15 cellular contexts compared by ENCODE assay signal in the genomic region with DNA sequence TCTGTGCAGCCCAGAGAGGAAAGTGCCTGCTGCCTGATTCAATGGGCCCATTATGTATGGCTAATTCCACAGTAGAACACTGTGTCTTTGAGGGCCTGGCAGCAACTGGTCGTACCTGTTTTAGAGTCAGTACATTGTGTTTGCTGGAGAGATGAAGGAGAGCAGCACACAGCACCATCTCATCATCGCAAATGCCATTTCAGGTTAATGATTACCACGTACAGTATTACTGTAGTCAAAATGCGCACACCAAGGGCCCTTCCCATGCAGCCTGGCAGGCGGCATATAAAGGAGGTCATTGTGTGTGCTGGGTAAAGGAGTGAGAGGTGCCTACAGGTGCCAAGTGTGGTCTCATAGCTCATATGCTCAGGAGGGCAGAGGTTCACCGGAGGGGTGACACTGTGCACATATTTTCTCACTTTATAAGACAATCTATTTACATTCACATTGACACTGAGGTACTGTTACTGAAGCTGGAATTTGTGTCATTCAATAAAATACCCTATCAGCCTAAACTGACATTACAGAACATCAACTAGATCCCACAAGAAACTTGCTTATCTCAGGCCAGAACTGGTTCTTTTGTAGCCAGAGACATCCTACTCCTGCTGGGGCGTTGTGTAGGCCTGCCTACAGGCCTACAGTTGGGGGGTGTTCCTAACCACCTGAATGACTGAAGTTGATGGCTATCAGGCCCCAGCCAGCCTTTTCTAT.
DNase-seq lines count a peak whose midpoint lies in the region; ATAC-seq and TF ChIP-seq lines count a peak whose summit lies in the region.
"Had no signal": no experiment of that assay in that cellular context is flagged by ENCODE, and none has a peak within 500 bp of the region (broad histone marks: within the 10 kb centered on the region; RNA-seq: fewer than 3 reads in every experiment).

No MANE protein-coding gene starts in this region.

- H3K27ac ChIP-seq in prostate gland (peak overlapping the region; percentile 73 to 77), adrenal gland (no peak overlapping the region)
- no peak overlapping the region for H3K27ac ChIP-seq in naive thymus-derived CD4-positive, alpha-beta T cell (ENCODE audit: low read depth, low read length)

- peak overlapping the region; percentile 33 for H3K4me3 Mint-ChIP-seq in Caco-2 (ENCODE audit: unreplicated experiment)
- no peak overlapping the region for H3K4me3 Mint-ChIP-seq in naive thymus-derived CD4-positive, alpha-beta T cell
- H3K4me3 Mint-ChIP-seq: neural crest cell had no signal

- CTCF ChIA-PET in Caco-2 (lab: Charles Lee), result interaction anchor here (1.5 kb wide), 1 partner anchor 239 kb away, joined by 3 read pairs; no protein-coding TSS in a partner anchor
- CTCF ChIA-PET in naive thymus-derived CD4-positive, alpha-beta T cell (lab: Charles Lee), result no interaction called here

- H3K9me3 ChIP-seq in Caco-2 (no peaks in the 10 kb centered on the region), prostate gland (no peaks in the 10 kb centered on the region), adrenal gland (replicated peaks in 1 of 3) (no peaks in the 10 kb centered on the region)
- no peaks in the 10 kb centered on the region for H3K9me3 ChIP-seq in naive thymus-derived CD4-positive, alpha-beta T cell (ENCODE audit: control insufficient read depth in 2 of 3, low read length in 3 of 3)

- no peak for TF ChIP-seq POLR2A in prostate gland (IDR thresholded peaks at IDR 0.05)
- TF ChIP-seq POLR2A in adrenal gland (IDR thresholded peaks at IDR 0.05), result no peak

- H3K4me3 ChIP-seq in Caco-2 (ENCODE audit: low read depth, low read length) (no peak overlapping the region), prostate gland (no peak overlapping the region), adrenal gland (no peak overlapping the region)
- no peak overlapping the region for H3K4me3 ChIP-seq in naive thymus-derived CD4-positive, alpha-beta T cell (ENCODE audit: low read length)

- in situ Hi-C loops in SK-MEL-5 (cut with HindIII; ENCODE audit: low pct_unique_long_range_greater_than_20kb, low sequenced_read_pairs), result no loop called here

- no peaks in the 10 kb centered on the region for H3K27me3 ChIP-seq in Caco-2 (replicated peaks; ENCODE audit: control insufficient read depth, insufficient read depth, low read length)
- H3K27me3 ChIP-seq in prostate gland (replicated peaks; ENCODE audit: insufficient read depth), result no peaks in the 10 kb centered on the region
- no peaks in the 10 kb centered on the region for H3K27me3 ChIP-seq in naive thymus-derived CD4-positive, alpha-beta T cell (ENCODE audit: control insufficient read depth in 2 of 2, insufficient read depth in 2 of 2, low read length in 2 of 2)
- H3K27me3 ChIP-seq in adrenal gland, result no peaks in the 10 kb centered on the region

- peaks cover 15% of the 10 kb centered on the region for H3K4me1 Mint-ChIP-seq in Caco-2 (ENCODE audit: low read depth, unreplicated experiment)
- peaks cover 0 to 3% (median 0%) of the 10 kb centered on the region in 7 donors for H3K4me1 Mint-ChIP-seq in naive thymus-derived CD4-positive, alpha-beta T cell

- POLR2A ChIA-PET in Caco-2 (lab: Charles Lee), result no interaction called here
- POLR2A ChIA-PET in naive thymus-derived CD4-positive, alpha-beta T cell (lab: Charles Lee), result no interaction called here

- H3K4me1 ChIP-seq in Caco-2, result peaks cover 21% of the 10 kb centered on the region
- H3K4me1 ChIP-seq in prostate gland (replicated peaks), result peaks cover 11% of the 10 kb centered on the region
- no peaks in the 10 kb centered on the region for H3K4me1 ChIP-seq in naive thymus-derived CD4-positive, alpha-beta T cell (ENCODE audit: control insufficient read depth in 2 of 2, insufficient read depth in 2 of 2, low read length in 2 of 2)
- no peaks in the 10 kb centered on the region for H3K4me1 ChIP-seq in adrenal gland (replicated peaks in 1 of 2)

- DNase-seq in Caco-2, result peak; percentile 65 to 78
- peak; percentile 94 for DNase-seq in SK-MEL-5 (ENCODE audit: low read depth, low spot score)
- DNase-seq in islet precursor cell, result peak; percentile 89
- DNase-seq in prostate gland (ENCODE audit: low spot score), result peak; percentile 68
- DNase-seq in naive thymus-derived CD4-positive, alpha-beta T cell, result no peak
- no peak for DNase-seq in stimulated activated CD4-positive, alpha-beta T cell treated with anti-CD3 and anti-CD28 coated beads, Interleukin-2, amount 100 ng/mL, for 24 hours
- DNase-seq in adrenal gland, result no peak
- DNase-seq: activated T-cell treated with anti-CD3 and anti-CD28 coated beads for 4 hours, dermis blood vessel endothelial cell, foreskin fibroblast, Kasumi-1, NCI-H187 treated with DMSO at 0.1 percent for 48 hours, trophoblast cell had no signal

- peak overlapping the region; percentile 48 for H3K27ac Mint-ChIP-seq in Caco-2 (ENCODE audit: unreplicated experiment)
- H3K27ac Mint-ChIP-seq in naive thymus-derived CD4-positive, alpha-beta T cell, result no peak overlapping the region

- WGBS in prostate gland, result 46% methylated on average over 7 of the region's 7 CpGs
- WGBS in adrenal gland, 4 donors, result 92 to 96% (median 95%) methylated on average over 7 of the region's 7 CpGs

- ATAC-seq in naive thymus-derived CD4-positive, alpha-beta T cell, result no peak
- ATAC-seq in GM18868 (IDR thresholded peaks at IDR 0.05; ENCODE audit: unreplicated experiment), result no peak

- intact Hi-C loops in Caco-2 (cut with micrococcal nuclease; ENCODE audit: unreplicated experiment), result loop anchor here (1.0 to 5.0 kb wide), 2 partner anchors 66 to 83 kb away; no protein-coding TSS in a partner anchor
- intact Hi-C loops in prostate gland (cut with DNase I), result no loop called here
- intact Hi-C loops in naive thymus-derived CD4-positive, alpha-beta T cell (cut with micrococcal nuclease), result no loop called here
- intact Hi-C loops in adrenal gland (cut with DNase I), result no loop called here

- H3K36me3 Mint-ChIP-seq in Caco-2 (ENCODE audit: insufficient read depth, unreplicated experiment), result no peaks in the 10 kb centered on the region
- H3K36me3 Mint-ChIP-seq in naive thymus-derived CD4-positive, alpha-beta T cell, result no peaks in the 10 kb centered on the region

- H3K27me3 Mint-ChIP-seq in Caco-2 (ENCODE audit: insufficient read depth, unreplicated experiment), result no peaks in the 10 kb centered on the region
- peaks cover 0 to 8% (median 0%) of the 10 kb centered on the region in 5 donors for H3K27me3 Mint-ChIP-seq in naive thymus-derived CD4-positive, alpha-beta T cell

- H3K36me3 ChIP-seq in Caco-2 (ENCODE audit: control insufficient read depth, insufficient read depth, low read length) (no peaks in the 10 kb centered on the region; the same call in 1 of the 2 replicates), prostate gland (no peaks in the 10 kb centered on the region), adrenal gland (replicated peaks in 1 of 2) (no peaks in the 10 kb centered on the region)
- no peaks in the 10 kb centered on the region for H3K36me3 ChIP-seq in naive thymus-derived CD4-positive, alpha-beta T cell (ENCODE audit: control insufficient read depth in 2 of 3, insufficient read depth in 3 of 3, low read length in 3 of 3)

- H3K9me3 Mint-ChIP-seq in Caco-2 (ENCODE audit: unreplicated experiment), result no peaks in the 10 kb centered on the region
- H3K9me3 Mint-ChIP-seq in naive thymus-derived CD4-positive, alpha-beta T cell, result no peaks in the 10 kb centered on the region
- H3K9me3 Mint-ChIP-seq: neural crest cell had no signal

- TF ChIP-seq CTCF in Caco-2 (IDR thresholded peaks at IDR 0.05; ENCODE audit: insufficient read depth in 1 of 2, low read depth in 1 of 2, low read length in 1 of 2, severe bottlenecking in 1 of 2, unreplicated experiment in 1 of 2) (no peak), prostate gland (IDR thresholded peaks at IDR 0.05) (no peak), adrenal gland (IDR thresholded peaks at IDR 0.05) (no peak)

- BruUV-seq in Caco-2 (replicated peaks; lab: Mats Ljungman, UMichigan), result no TSS peak

Comparison
In these comparisons a context has a peak if more than half of its experiments do, and no peak if none do; other contexts are left out.
1. DNase-seq: peak in Caco-2 (2 of 2), SK-MEL-5 (single experiment), islet precursor cell (single experiment) and prostate gland (single experiment); none in naive thymus-derived CD4-positive, alpha-beta T cell (0 of 9), stimulated activated CD4-positive, alpha-beta T cell treated with anti-CD3 and anti-CD28 coated beads, Interleukin-2, amount 100 ng/mL, for 24 hours (0 of 2) and adrenal gland (0 of 7).
2. H3K27ac ChIP-seq: peak in prostate gland (2 of 2); none in naive thymus-derived CD4-positive, alpha-beta T cell (single experiment) and adrenal gland (0 of 5).